ENCODE assay signal across 30 cellular contexts in the genomic region with DNA sequence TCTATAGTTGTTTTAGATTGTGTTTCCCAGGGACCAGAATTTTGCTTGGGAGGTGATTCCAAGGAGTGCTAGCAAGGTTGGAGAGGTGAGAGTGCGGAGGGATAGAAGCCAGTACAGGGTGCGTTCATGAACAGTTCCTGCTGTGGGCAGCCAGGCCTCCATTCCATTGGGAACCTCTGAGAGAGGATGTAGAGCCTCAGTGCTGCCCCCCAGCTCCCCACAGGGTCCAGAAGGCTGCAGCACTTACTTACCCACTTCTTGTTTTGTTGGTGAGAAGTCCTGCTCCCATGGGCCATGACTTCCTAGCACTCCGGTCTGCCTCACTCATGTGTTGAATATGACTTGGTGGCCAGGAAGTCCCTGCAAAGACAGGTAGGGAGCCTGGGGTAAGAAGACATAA.
"Had no signal": no experiment of that assay in that cellular context is flagged by ENCODE, and none has a peak within 500 bp of the region (broad histone marks: within the 10 kb centered on the region; RNA-seq: fewer than 3 reads in every experiment).

No MANE protein-coding gene starts in this region.

- H3K9me3 ChIP-seq: breast epithelium, pancreas, prostate gland, thoracic aorta had no signal

- ATAC-seq: activated T-cell treated with anti-CD3 and anti-CD28 coated beads, Interleukin-2, amount 50 U/mL, for 4 hours; activated T-helper 17 cell treated with anti-CD3 and anti-CD28 coated beads, Interleukin-2, amount 50 U/mL, for 72 hours; esophagus mucosa; heart right ventricle; naive thymus-derived CD4-positive, alpha-beta T cell; pancreas; sciatic nerve; stimulated activated effector memory CD8-positive, alpha-beta T cell treated with anti-CD3 and anti-CD28 coated beads, Interleukin-12 subunit alpha, Interleukin-12 subunit beta, amount 100 ng/mL, for 72 hours had no signal

- H3K36me3 ChIP-seq: breast epithelium, heart right ventricle, pancreas, prostate gland, thoracic aorta, WERI-Rb-1 had no signal

- H3K27ac ChIP-seq: breast epithelium, heart right ventricle, pancreas, prostate gland, skin epidermis, thoracic aorta, WERI-Rb-1 had no signal

- H3K27me3 ChIP-seq: breast epithelium, heart right ventricle, pancreas had no signal

- DNase-seq: activated CD4-positive, alpha-beta memory T cell treated with anti-CD3 and anti-CD28 coated beads, Interleukin-2, amount 10 ng/mL, durations not matched to agents 7 days and 5 days; activated CD4-positive, alpha-beta T cell treated with anti-CD3 and anti-CD28 coated beads, Interleukin-2, amount 10 ng/mL, durations not matched to agents 24 days and 14 days; activated CD4-positive, CD25-positive, alpha-beta regulatory T cell treated with anti-CD3 and anti-CD28 coated beads, Interleukin-2, amount 50 U/mL, for 72 hours; activated gamma-delta T cell treated with Interleukin-2 at 50 U/mL for 16 hours; activated naive CD4-positive, alpha-beta T cell treated with anti-CD3 and anti-CD28 coated beads, Interleukin-2, amount 50 U/mL, for 16 hours; activated T-cell treated with anti-CD3 and anti-CD28 coated beads, Interleukin-2, amount 50 U/mL, for 4 hours; amygdala; central memory CD4-positive, alpha-beta T cell; foreskin fibroblast; heart right ventricle; immature natural killer cell; kidney; midbrain; naive thymus-derived CD4-positive, alpha-beta T cell; nucleus accumbens; pancreas; retina; stimulated activated CD4-positive, alpha-beta T cell treated with anti-CD3 and anti-CD28 coated beads, Interleukin-4, amount 100 ng/mL, for 24 hours; trophoblast cell; WERI-Rb-1 had no signal

- H3K4me3 ChIP-seq: breast epithelium, heart right ventricle, pancreas, prostate gland, skin epidermis, thoracic aorta had no signal

- H3K27ac Mint-ChIP-seq: activated CD4-positive, alpha-beta memory T cell treated with anti-CD3 and anti-CD28 coated beads, Interleukin-2, amount 10 ng/mL, durations not matched to agents 7 days and 5 days; activated CD4-positive, alpha-beta T cell treated with anti-CD3 and anti-CD28 coated beads, Interleukin-2, amount 10 ng/mL, durations not matched to agents 24 days and 14 days; activated T-helper 17 cell treated with anti-CD3 and anti-CD28 coated beads, Interleukin-2, amount 50 U/mL, for 72 hours; immature natural killer cell; naive thymus-derived CD4-positive, alpha-beta T cell; stimulated activated effector memory CD8-positive, alpha-beta T cell treated with anti-CD3 and anti-CD28 coated beads, Interleukin-12 subunit alpha, Interleukin-12 subunit beta, amount 100 ng/mL, for 72 hours; stimulated activated naive CD8-positive, alpha-beta T cell treated with anti-CD3 and anti-CD28 coated beads, Interleukin-15, Interleukin-2, amounts not matched to agents 100 ng/mL and 50 ng/mL, for 24 hours had no signal

- H3K4me3 Mint-ChIP-seq: activated CD4-positive, alpha-beta memory T cell treated with anti-CD3 and anti-CD28 coated beads, Interleukin-2, amount 10 ng/mL, durations not matched to agents 7 days and 5 days; activated CD4-positive, alpha-beta T cell treated with anti-CD3 and anti-CD28 coated beads, Interleukin-2, amount 10 ng/mL, durations not matched to agents 24 days and 14 days; activated T-cell treated with anti-CD3 and anti-CD28 coated beads, Interleukin-2, amount 50 U/mL, for 4 hours; activated T-helper 17 cell treated with anti-CD3 and anti-CD28 coated beads, Interleukin-2, amount 50 U/mL, for 72 hours; immature natural killer cell; naive thymus-derived CD4-positive, alpha-beta T cell; neural crest cell; stimulated activated effector memory CD8-positive, alpha-beta T cell treated with anti-CD3 and anti-CD28 coated beads, Interleukin-12 subunit alpha, Interleukin-12 subunit beta, amount 100 ng/mL, for 72 hours; stimulated activated naive CD8-positive, alpha-beta T cell treated with anti-CD3 and anti-CD28 coated beads, Interleukin-15, Interleukin-2, amounts not matched to agents 100 ng/mL and 50 ng/mL, for 24 hours had no signal

- H3K9me3 Mint-ChIP-seq: immature natural killer cell had no signal

- H3K27me3 Mint-ChIP-seq: activated CD4-positive, alpha-beta memory T cell treated with anti-CD3 and anti-CD28 coated beads, Interleukin-2, amount 10 ng/mL, durations not matched to agents 7 days and 5 days; activated CD4-positive, alpha-beta T cell treated with anti-CD3 and anti-CD28 coated beads, Interleukin-2, amount 10 ng/mL, durations not matched to agents 24 days and 14 days; stimulated activated naive CD8-positive, alpha-beta T cell treated with anti-CD3 and anti-CD28 coated beads, Interleukin-15, Interleukin-2, amounts not matched to agents 100 ng/mL and 50 ng/mL, for 24 hours had no signal

- H3K36me3 Mint-ChIP-seq: immature natural killer cell; naive thymus-derived CD4-positive, alpha-beta T cell; stimulated activated effector memory CD8-positive, alpha-beta T cell treated with anti-CD3 and anti-CD28 coated beads, Interleukin-12 subunit alpha, Interleukin-12 subunit beta, amount 100 ng/mL, for 72 hours had no signal

- H3K4me1 ChIP-seq: breast epithelium, pancreas, prostate gland had no signal

- H3K4me1 Mint-ChIP-seq: activated CD4-positive, alpha-beta memory T cell treated with anti-CD3 and anti-CD28 coated beads, Interleukin-2, amount 10 ng/mL, durations not matched to agents 7 days and 5 days; activated CD4-positive, alpha-beta T cell treated with anti-CD3 and anti-CD28 coated beads, Interleukin-2, amount 10 ng/mL, durations not matched to agents 24 days and 14 days; activated T-helper 17 cell treated with anti-CD3 and anti-CD28 coated beads, Interleukin-2, amount 50 U/mL, for 72 hours; immature natural killer cell; naive thymus-derived CD4-positive, alpha-beta T cell; stimulated activated effector memory CD8-positive, alpha-beta T cell treated with anti-CD3 and anti-CD28 coated beads, Interleukin-12 subunit alpha, Interleukin-12 subunit beta, amount 100 ng/mL, for 72 hours had no signal
